Comparison of ENCODE assay signal across 12 cellular contexts in genomic region chr17:74214642-74215331, GRCh38. TPM values are rescaled to one million over a fixed set of nuclear protein-coding genes. Genes with fewer than 3 reads are reported as not detected.
A peak's percentile ranks its signal among the peaks of the same experiment; 100 is the strongest.
DNase-seq lines count a peak whose midpoint lies in the region; ATAC-seq, FAIRE-seq and TF ChIP-seq lines count a peak whose summit lies in the region.
"Had no signal": no experiment of that assay in that cellular context is flagged by ENCODE, and none has a peak within 500 bp of the region (broad histone marks: within the 10 kb centered on the region; RNA-seq: fewer than 3 reads in every experiment).

No MANE protein-coding gene starts in this region.

- 32% methylated on average over 13 of the region's 13 CpGs for whole genome bisulfite sequencing in right cardiac atrium
- WGBS in stomach, 5 donors = 46 to 56% (median 52%) methylated on average over 9 to 13 of the region's 13 CpGs
- 29 to 47% (median 41%) methylated on average over 13 of the region's 13 CpGs for WGBS in small intestine, 3 donors

- POLR2A ChIA-PET in activated CD4-positive, alpha-beta T cell treated with anti-CD3 and anti-CD28 coated beads, Interleukin-2, amount 10 ng/mL, durations not matched to agents 7 days and 5 days (lab: Charles Lee) = no interaction called here
- POLR2A ChIA-PET in activated CD4-positive, alpha-beta memory T cell treated with anti-CD3 and anti-CD28 coated beads, Interleukin-2, amount 10 ng/mL, durations not matched to agents 7 days and 5 days (lab: Charles Lee) = interaction anchor here (0.9 to 1.1 kb wide), 2 partner anchors 65 to 70 kb away, joined by 3 to 4 read pairs; no protein-coding TSS in a partner anchor

- peaks cover 4 to 18% (median 10%) of the 10 kb centered on the region in 4 donors for H3K36me3 ChIP-seq in stomach
- peaks cover 3% of the 10 kb centered on the region in 2 donors for H3K36me3 ChIP-seq in small intestine (ENCODE audit: control insufficient read depth in 2 of 2, insufficient read depth in 2 of 2, low read length in 2 of 2)

- no peaks in the 10 kb centered on the region for H3K9me3 Mint-ChIP-seq in activated CD4-positive, alpha-beta T cell treated with anti-CD3 and anti-CD28 coated beads, Interleukin-2, amount 10 ng/mL, durations not matched to agents 7 days and 5 days
- H3K9me3 Mint-ChIP-seq in activated CD4-positive, alpha-beta memory T cell treated with anti-CD3 and anti-CD28 coated beads, Interleukin-2, amount 10 ng/mL, durations not matched to agents 7 days and 5 days = no peaks in the 10 kb centered on the region
- H3K9me3 Mint-ChIP-seq: activated naive CD4-positive, alpha-beta T cell treated with anti-CD3 and anti-CD28 coated beads, Interleukin-2, amount 50 U/mL, for 72 hours had no signal

- no peak for TF ChIP-seq EP300 in stomach (IDR thresholded peaks at IDR 0.05)

- no peaks in the 10 kb centered on the region for H3K9me3 ChIP-seq in right cardiac atrium (ENCODE audit: control insufficient read depth, low read length)
- H3K9me3 ChIP-seq in stomach = no peaks in the 10 kb centered on the region
- H3K9me3 ChIP-seq in small intestine (ENCODE audit: control insufficient read depth, low read depth) = no peaks in the 10 kb centered on the region

- peaks cover 3% of the 10 kb centered on the region for H3K27me3 Mint-ChIP-seq in activated CD4-positive, alpha-beta T cell treated with anti-CD3 and anti-CD28 coated beads, Interleukin-2, amount 10 ng/mL, durations not matched to agents 7 days and 5 days
- no peaks in the 10 kb centered on the region for H3K27me3 Mint-ChIP-seq in activated CD4-positive, alpha-beta memory T cell treated with anti-CD3 and anti-CD28 coated beads, Interleukin-2, amount 10 ng/mL, durations not matched to agents 7 days and 5 days

- no peak for TF ChIP-seq CTCF in stomach (IDR thresholded peaks at IDR 0.05)

- H3K4me1 ChIP-seq in right cardiac atrium (ENCODE audit: control insufficient read depth, insufficient read depth, low read length) (peaks cover 7% of the 10 kb centered on the region), stomach (peaks cover 28 to 69% (median 50%) of the 10 kb centered on the region in 4 donors), small intestine (ENCODE audit: control insufficient read depth in 2 of 2, insufficient read depth in 1 of 2, low read depth in 1 of 2, low read length in 1 of 2) (peaks cover 2 to 4% of the 10 kb centered on the region in 2 donors)

- CTCF ChIA-PET in activated CD4-positive, alpha-beta T cell treated with anti-CD3 and anti-CD28 coated beads, Interleukin-2, amount 10 ng/mL, durations not matched to agents 7 days and 5 days (lab: Charles Lee) = no interaction called here
- CTCF ChIA-PET in activated CD4-positive, alpha-beta memory T cell treated with anti-CD3 and anti-CD28 coated beads, Interleukin-2, amount 10 ng/mL, durations not matched to agents 7 days and 5 days (lab: Charles Lee) = interaction anchor here (1.0 kb wide), 1 partner anchor 81 kb away, joined by 3 read pairs; no protein-coding TSS in a partner anchor

- no peak for FAIRE-seq in small intestine (lab: Jason Lieb, UNC)

- H3K27ac ChIP-seq in right cardiac atrium (ENCODE audit: low read length) (peak overlapping the region; percentile 86), stomach (peak overlapping the region in 4 of 5 donors; percentile 42 to 84 (median 62)), small intestine (ENCODE audit: low read depth in 1 of 2, low read length in 1 of 2) (no peak overlapping the region)

- peak overlapping the region; percentile 50 for H3K27ac Mint-ChIP-seq in activated CD4-positive, alpha-beta T cell treated with anti-CD3 and anti-CD28 coated beads, Interleukin-2, amount 10 ng/mL, durations not matched to agents 7 days and 5 days
- H3K27ac Mint-ChIP-seq in activated CD4-positive, alpha-beta memory T cell treated with anti-CD3 and anti-CD28 coated beads, Interleukin-2, amount 10 ng/mL, durations not matched to agents 7 days and 5 days = peak overlapping the region; percentile 77
- H3K27ac Mint-ChIP-seq: activated naive CD4-positive, alpha-beta T cell treated with anti-CD3 and anti-CD28 coated beads, Interleukin-2, amount 50 U/mL, for 72 hours had no signal

- no peak for TF ChIP-seq POLR2A in stomach (IDR thresholded peaks at IDR 0.05)

- H3K27me3 ChIP-seq in right cardiac atrium (ENCODE audit: control insufficient read depth, insufficient read depth) = no peaks in the 10 kb centered on the region
- peaks cover 0 to 11% (median 0%) of the 10 kb centered on the region in 3 donors for H3K27me3 ChIP-seq in stomach
- H3K27me3 ChIP-seq in small intestine (ENCODE audit: control insufficient read depth in 2 of 2, insufficient read depth in 2 of 2, low read length in 2 of 2) = no peaks in the 10 kb centered on the region

- H3K4me3 Mint-ChIP-seq in activated CD4-positive, alpha-beta T cell treated with anti-CD3 and anti-CD28 coated beads, Interleukin-2, amount 10 ng/mL, durations not matched to agents 7 days and 5 days = peak overlapping the region; percentile 79
- peak overlapping the region; percentile 82 for H3K4me3 Mint-ChIP-seq in activated CD4-positive, alpha-beta memory T cell treated with anti-CD3 and anti-CD28 coated beads, Interleukin-2, amount 10 ng/mL, durations not matched to agents 7 days and 5 days

- H3K4me1 Mint-ChIP-seq in activated CD4-positive, alpha-beta T cell treated with anti-CD3 and anti-CD28 coated beads, Interleukin-2, amount 10 ng/mL, durations not matched to agents 7 days and 5 days = peaks cover 46% of the 10 kb centered on the region
- H3K4me1 Mint-ChIP-seq in activated CD4-positive, alpha-beta memory T cell treated with anti-CD3 and anti-CD28 coated beads, Interleukin-2, amount 10 ng/mL, durations not matched to agents 7 days and 5 days = peaks cover 64% of the 10 kb centered on the region

- intact Hi-C loops in right cardiac atrium (cut with DNase I) = loop anchor here (5.0 to 10.0 kb wide), 6 partner anchors 80 to 240 kb away; partner anchors contain the start of genes GPR142 (in 3 of the 4) and BTBD17 (in 2 of the 4)
- intact Hi-C loops in stomach (cut with DNase I; ENCODE audit: low total_unique reads) = loop anchor here (10.0 kb wide), 1 partner anchor 70 kb away; no protein-coding TSS in a partner anchor

- H3K36me3 Mint-ChIP-seq in activated CD4-positive, alpha-beta T cell treated with anti-CD3 and anti-CD28 coated beads, Interleukin-2, amount 10 ng/mL, durations not matched to agents 7 days and 5 days (ENCODE audit: low read depth) = peaks cover 16% of the 10 kb centered on the region
- peaks cover 46% of the 10 kb centered on the region for H3K36me3 Mint-ChIP-seq in activated CD4-positive, alpha-beta memory T cell treated with anti-CD3 and anti-CD28 coated beads, Interleukin-2, amount 10 ng/mL, durations not matched to agents 7 days and 5 days (ENCODE audit: low read depth)

- no peak for DNase-seq in activated CD4-positive, alpha-beta T cell treated with anti-CD3 and anti-CD28 coated beads, Interleukin-2, amount 10 ng/mL, durations not matched to agents 7 days and 5 days
- DNase-seq in activated CD4-positive, alpha-beta T cell treated with anti-CD3 and anti-CD28 coated beads for 1 hour = no peak
- DNase-seq in activated CD4-positive, alpha-beta memory T cell treated with anti-CD3 and anti-CD28 coated beads, Interleukin-2, amount 10 ng/mL, durations not matched to agents 7 days and 5 days = no peak
- DNase-seq in right cardiac atrium (peak in 2 of 3 donors; percentile 70 to 75), stomach (no peak), small intestine (no peak), NCI-H146 (lab: John Stamatoyannopoulos, UW) (no peak)
- no peak for DNase-seq in activated effector memory CD4-positive, alpha-beta T cell treated with anti-CD3 and anti-CD28 coated beads, Interleukin-2, amount 50 U/mL, for 16 hours
- DNase-seq: mesendoderm; NCI-H1092 treated with DMSO at 0.1 percent for 48 hours; stimulated activated CD4-positive, alpha-beta T cell treated with anti-CD3 and anti-CD28 coated beads, Interleukin-2, amount 100 ng/mL, for 48 hours had no signal

- ATAC-seq in right cardiac atrium = peak; percentile 29 to 44
- ATAC-seq: activated naive CD4-positive, alpha-beta T cell treated with anti-CD3 and anti-CD28 coated beads, Interleukin-2, amount 50 U/mL, for 72 hours had no signal

- peak overlapping the region; percentile 62 for H3K4me3 ChIP-seq in right cardiac atrium (ENCODE audit: low read length)
- H3K4me3 ChIP-seq in stomach = peak overlapping the region in 3 of 4 donors; percentile 48 to 63 (median 48)
- H3K4me3 ChIP-seq in small intestine (ENCODE audit: low read depth in 1 of 2, low read length in 2 of 2) = no peak overlapping the region

RNA-seq across cellular contexts. Expression of gene TTYH2, which starts 1.4 kb away (rescaled TPM):
- total RNA-seq in activated CD4-positive, alpha-beta T cell treated with anti-CD3 and anti-CD28 coated beads, Interleukin-2, amount 10 ng/mL, durations not matched to agents 7 days and 5 days = 10 to 100 TPM; 10.2 to 11.9 TPM
- total RNA-seq in activated CD4-positive, alpha-beta memory T cell treated with anti-CD3 and anti-CD28 coated beads, Interleukin-2, amount 10 ng/mL, durations not matched to agents 7 days and 5 days = 10 to 100 TPM; 23.8 to 25.6 TPM
- total RNA-seq in right cardiac atrium (10 to 100 TPM; 16.7 to 30.4 (median 24.9) TPM), stomach (10 to 100 TPM in 1 of 5 donors, 1 to 10 TPM in 3, under 1 TPM in 1; 0.58 to 17.9 (median 2.8) TPM)
- polyA plus RNA-seq in right cardiac atrium (15.5 TPM), stomach (1 to 10 TPM; 1.2 to 1.8 (median 1.3) TPM), small intestine (1 to 10 TPM in 1 of 3 donors, under 1 TPM in 1, not detected in 1; 0.27 to 2.0 TPM)

RNA-seq across cellular contexts. Expression of gene RPL38, which starts 11.3 kb away (rescaled TPM):
- total RNA-seq in activated CD4-positive, alpha-beta T cell treated with anti-CD3 and anti-CD28 coated beads, Interleukin-2, amount 10 ng/mL, durations not matched to agents 7 days and 5 days = 1,000 to 10,000 TPM; 1,114 to 1,326 TPM
- total RNA-seq in activated CD4-positive, alpha-beta memory T cell treated with anti-CD3 and anti-CD28 coated beads, Interleukin-2, amount 10 ng/mL, durations not matched to agents 7 days and 5 days = 1,000 to 10,000 TPM; 1,064 to 1,066 TPM
- total RNA-seq in right cardiac atrium (100 to 1,000 TPM; 647 to 821 (median 732) TPM), stomach (1,000 to 10,000 TPM in 1 of 5 donors, 100 to 1,000 TPM in 3, 10 to 100 TPM in 1; 37.7 to 1,270 (median 232) TPM)
- polyA plus RNA-seq in right cardiac atrium (1,420 TPM), stomach (1,000 to 10,000 TPM; 1,436 to 1,839 (median 1,751) TPM), small intestine (1,000 to 10,000 TPM in 2 of 3 donors, 100 to 1,000 TPM in 1; 823 to 1,409 (median 1,348) TPM)

RNA-seq across cellular contexts. Expression of gene DNAI2, which starts 59.2 kb away (rescaled TPM):
- total RNA-seq in activated CD4-positive, alpha-beta T cell treated with anti-CD3 and anti-CD28 coated beads, Interleukin-2, amount 10 ng/mL, durations not matched to agents 7 days and 5 days = 1 to 10 TPM; 1.2 to 1.3 TPM
- total RNA-seq in activated CD4-positive, alpha-beta memory T cell treated with anti-CD3 and anti-CD28 coated beads, Interleukin-2, amount 10 ng/mL, durations not matched to agents 7 days and 5 days = 1 to 10 TPM; 2.5 to 3.1 TPM
- total RNA-seq in right cardiac atrium = under 1 TPM in 1 of 4 donors, not detected in 3; 0.33 TPM
- not detected for polyA plus RNA-seq in right cardiac atrium
- total RNA-seq in stomach = not detected
- not detected for polyA plus RNA-seq in stomach
- polyA plus RNA-seq in small intestine = under 1 TPM in 1 of 3 donors, not detected in 2; 0.10 TPM

Comparison
In these comparisons a context has a peak if more than half of its experiments do, and no peak if none do; other contexts are left out.
1. DNase-seq: peak in right cardiac atrium (2 of 3); none in activated CD4-positive, alpha-beta T cell treated with anti-CD3 and anti-CD28 coated beads, Interleukin-2, amount 10 ng/mL, durations not matched to agents 7 days and 5 days (single experiment), activated CD4-positive, alpha-beta T cell treated with anti-CD3 and anti-CD28 coated beads for 1 hour (single experiment), activated CD4-positive, alpha-beta memory T cell treated with anti-CD3 and anti-CD28 coated beads, Interleukin-2, amount 10 ng/mL, durations not matched to agents 7 days and 5 days (single experiment), stomach (single experiment), activated effector memory CD4-positive, alpha-beta T cell treated with anti-CD3 and anti-CD28 coated beads, Interleukin-2, amount 50 U/mL, for 16 hours (single experiment), small intestine (single experiment) and NCI-H146 (single experiment).
2. H3K27ac ChIP-seq: peak in right cardiac atrium (single experiment) and stomach (4 of 5); none in small intestine (0 of 2).
3. H3K4me3 ChIP-seq: peak in right cardiac atrium (single experiment) and stomach (3 of 4); none in small intestine (0 of 2).